In the genomic region with DNA sequence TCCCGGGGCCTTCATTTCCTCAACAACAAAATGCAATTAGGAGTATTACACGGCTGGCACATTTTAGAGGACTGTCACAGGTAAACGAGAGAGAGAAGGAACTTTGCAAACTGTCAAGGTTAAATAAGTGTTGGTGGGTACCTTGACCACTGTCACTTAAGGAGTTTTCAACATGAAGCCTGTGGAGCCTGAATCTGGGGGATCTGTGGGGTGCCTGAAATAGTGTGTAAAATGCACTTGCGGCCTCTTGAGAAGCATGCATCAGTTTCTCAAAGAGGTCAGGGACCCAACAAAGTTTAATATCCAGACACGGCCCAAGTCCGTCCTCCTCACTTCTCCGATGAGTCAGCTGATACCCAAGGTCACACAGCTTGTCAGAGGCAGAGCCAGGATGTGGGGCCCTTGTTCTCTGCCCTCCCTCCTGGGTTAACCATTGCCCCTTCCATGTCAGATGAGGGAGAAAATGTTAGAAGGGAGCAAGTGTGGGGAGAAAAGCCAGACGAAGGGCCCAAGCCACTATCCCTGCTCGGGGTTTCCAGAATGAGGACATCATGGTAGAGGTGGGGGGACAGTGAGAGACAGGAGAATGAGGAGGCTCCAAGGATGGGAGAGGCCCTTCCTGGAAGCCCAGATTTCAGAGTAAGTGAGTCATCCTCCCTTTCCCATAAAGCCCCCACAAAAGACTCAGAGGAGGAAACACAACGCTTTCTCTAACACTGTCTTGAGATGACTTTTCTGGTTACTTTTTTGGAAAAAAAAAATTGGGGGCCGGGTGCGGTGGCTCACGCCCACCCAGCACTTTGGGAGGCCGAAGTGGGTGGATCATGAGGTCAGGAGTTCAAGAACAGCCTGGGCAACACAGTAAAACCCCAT, we compare ENCODE assay signal across 1 cellular context.
TF ChIP-seq lines count a peak whose summit lies in the region.

No MANE protein-coding gene starts in this region.

TF ChIP-seq in HepG2, 621 proteins besides CTCF, POLR2A, EP300 and RAD21 (continued from another document and continues in another):
- TF ChIP-seq, protein P1, sequence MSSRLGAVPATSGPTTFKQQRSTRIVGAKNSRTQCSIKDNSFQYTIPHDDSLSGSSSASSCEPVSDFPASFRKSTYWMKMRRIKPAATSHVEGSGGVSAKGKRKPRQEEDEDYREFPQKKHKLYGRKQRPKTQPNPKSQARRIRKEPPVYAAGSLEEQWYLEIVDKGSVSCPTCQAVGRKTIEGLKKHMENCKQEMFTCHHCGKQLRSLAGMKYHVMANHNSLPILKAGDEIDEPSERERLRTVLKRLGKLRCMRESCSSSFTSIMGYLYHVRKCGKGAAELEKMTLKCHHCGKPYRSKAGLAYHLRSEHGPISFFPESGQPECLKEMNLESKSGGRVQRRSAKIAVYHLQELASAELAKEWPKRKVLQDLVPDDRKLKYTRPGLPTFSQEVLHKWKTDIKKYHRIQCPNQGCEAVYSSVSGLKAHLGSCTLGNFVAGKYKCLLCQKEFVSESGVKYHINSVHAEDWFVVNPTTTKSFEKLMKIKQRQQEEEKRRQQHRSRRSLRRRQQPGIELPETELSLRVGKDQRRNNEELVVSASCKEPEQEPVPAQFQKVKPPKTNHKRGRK (CRISPR knock-in tag; IDR thresholded peaks at IDR 0.05): no peak
- TF ChIP-seq KLF13 (CRISPR knock-in tag; IDR thresholded peaks at IDR 0.05): no peak
- no peak for TF ChIP-seq ZNF761 (CRISPR knock-in tag; conservative IDR thresholded peaks at IDR 0.05)
- TF ChIP-seq STAG1 (CRISPR knock-in tag; IDR thresholded peaks at IDR 0.05): no peak
- TF ChIP-seq ZNF644 (CRISPR knock-in tag; IDR thresholded peaks at IDR 0.05; ENCODE audit: low read depth): peak; percentile 53; the same call in 1 of the 2 replicates
- TF ChIP-seq ZNF670 (CRISPR knock-in tag; IDR thresholded peaks at IDR 0.05; ENCODE audit: borderline replicate concordance): peak; percentile 22; the same call in 1 of the 2 replicates
- no peak for TF ChIP-seq ZSCAN30 (CRISPR knock-in tag; IDR thresholded peaks at IDR 0.05)
- TF ChIP-seq, protein P2, sequence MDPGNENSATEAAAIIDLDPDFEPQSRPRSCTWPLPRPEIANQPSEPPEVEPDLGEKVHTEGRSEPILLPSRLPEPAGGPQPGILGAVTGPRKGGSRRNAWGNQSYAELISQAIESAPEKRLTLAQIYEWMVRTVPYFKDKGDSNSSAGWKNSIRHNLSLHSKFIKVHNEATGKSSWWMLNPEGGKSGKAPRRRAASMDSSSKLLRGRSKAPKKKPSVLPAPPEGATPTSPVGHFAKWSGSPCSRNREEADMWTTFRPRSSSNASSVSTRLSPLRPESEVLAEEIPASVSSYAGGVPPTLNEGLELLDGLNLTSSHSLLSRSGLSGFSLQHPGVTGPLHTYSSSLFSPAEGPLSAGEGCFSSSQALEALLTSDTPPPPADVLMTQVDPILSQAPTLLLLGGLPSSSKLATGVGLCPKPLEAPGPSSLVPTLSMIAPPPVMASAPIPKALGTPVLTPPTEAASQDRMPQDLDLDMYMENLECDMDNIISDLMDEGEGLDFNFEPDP (CRISPR knock-in tag; conservative IDR thresholded peaks at IDR 0.05): no peak
- TF ChIP-seq, protein P3, sequence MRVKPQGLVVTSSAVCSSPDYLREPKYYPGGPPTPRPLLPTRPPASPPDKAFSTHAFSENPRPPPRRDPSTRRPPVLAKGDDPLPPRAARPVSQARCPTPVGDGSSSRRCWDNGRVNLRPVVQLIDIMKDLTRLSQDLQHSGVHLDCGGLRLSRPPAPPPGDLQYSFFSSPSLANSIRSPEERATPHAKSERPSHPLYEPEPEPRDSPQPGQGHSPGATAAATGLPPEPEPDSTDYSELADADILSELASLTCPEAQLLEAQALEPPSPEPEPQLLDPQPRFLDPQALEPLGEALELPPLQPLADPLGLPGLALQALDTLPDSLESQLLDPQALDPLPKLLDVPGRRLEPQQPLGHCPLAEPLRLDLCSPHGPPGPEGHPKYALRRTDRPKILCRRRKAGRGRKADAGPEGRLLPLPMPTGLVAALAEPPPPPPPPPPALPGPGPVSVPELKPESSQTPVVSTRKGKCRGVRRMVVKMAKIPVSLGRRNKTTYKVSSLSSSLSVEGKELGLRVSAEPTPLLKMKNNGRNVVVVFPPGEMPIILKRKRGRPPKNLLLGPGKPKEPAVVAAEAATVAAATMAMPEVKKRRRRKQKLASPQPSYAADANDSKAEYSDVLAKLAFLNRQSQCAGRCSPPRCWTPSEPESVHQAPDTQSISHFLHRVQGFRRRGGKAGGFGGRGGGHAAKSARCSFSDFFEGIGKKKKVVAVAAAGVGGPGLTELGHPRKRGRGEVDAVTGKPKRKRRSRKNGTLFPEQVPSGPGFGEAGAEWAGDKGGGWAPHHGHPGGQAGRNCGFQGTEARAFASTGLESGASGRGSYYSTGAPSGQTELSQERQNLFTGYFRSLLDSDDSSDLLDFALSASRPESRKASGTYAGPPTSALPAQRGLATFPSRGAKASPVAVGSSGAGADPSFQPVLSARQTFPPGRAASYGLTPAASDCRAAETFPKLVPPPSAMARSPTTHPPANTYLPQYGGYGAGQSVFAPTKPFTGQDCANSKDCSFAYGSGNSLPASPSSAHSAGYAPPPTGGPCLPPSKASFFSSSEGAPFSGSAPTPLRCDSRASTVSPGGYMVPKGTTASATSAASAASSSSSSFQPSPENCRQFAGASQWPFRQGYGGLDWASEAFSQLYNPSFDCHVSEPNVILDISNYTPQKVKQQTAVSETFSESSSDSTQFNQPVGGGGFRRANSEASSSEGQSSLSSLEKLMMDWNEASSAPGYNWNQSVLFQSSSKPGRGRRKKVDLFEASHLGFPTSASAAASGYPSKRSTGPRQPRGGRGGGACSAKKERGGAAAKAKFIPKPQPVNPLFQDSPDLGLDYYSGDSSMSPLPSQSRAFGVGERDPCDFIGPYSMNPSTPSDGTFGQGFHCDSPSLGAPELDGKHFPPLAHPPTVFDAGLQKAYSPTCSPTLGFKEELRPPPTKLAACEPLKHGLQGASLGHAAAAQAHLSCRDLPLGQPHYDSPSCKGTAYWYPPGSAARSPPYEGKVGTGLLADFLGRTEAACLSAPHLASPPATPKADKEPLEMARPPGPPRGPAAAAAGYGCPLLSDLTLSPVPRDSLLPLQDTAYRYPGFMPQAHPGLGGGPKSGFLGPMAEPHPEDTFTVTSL (CRISPR knock-in tag; IDR thresholded peaks at IDR 0.05; ENCODE audit: borderline replicate concordance): no peak
- TF ChIP-seq, protein P4, sequence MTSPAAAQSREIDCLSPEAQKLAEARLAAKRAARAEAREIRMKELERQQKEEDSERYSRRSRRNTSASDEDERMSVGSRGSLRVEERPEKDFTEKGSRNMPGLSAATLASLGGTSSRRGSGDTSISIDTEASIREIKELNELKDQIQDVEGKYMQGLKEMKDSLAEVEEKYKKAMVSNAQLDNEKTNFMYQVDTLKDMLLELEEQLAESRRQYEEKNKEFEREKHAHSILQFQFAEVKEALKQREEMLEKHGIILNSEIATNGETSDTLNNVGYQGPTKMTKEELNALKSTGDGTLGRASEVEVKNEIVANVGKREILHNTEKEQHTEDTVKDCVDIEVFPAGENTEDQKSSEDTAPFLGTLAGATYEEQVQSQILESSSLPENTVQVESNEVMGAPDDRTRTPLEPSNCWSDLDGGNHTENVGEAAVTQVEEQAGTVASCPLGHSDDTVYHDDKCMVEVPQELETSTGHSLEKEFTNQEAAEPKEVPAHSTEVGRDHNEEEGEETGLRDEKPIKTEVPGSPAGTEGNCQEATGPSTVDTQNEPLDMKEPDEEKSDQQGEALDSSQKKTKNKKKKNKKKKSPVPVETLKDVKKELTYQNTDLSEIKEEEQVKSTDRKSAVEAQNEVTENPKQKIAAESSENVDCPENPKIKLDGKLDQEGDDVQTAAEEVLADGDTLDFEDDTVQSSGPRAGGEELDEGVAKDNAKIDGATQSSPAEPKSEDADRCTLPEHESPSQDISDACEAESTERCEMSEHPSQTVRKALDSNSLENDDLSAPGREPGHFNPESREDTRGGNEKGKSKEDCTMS (CRISPR knock-in tag; conservative IDR thresholded peaks at IDR 0.05): no peak
- no peak for TF ChIP-seq ZNF383 (CRISPR knock-in tag; IDR thresholded peaks at IDR 0.05; ENCODE audit: borderline replicate concordance)
- TF ChIP-seq CEBPG (CRISPR knock-in tag; IDR thresholded peaks at IDR 0.05): no peak
- peak; percentile 31; the same call in 1 of the 2 replicates for TF ChIP-seq MAFF (IDR thresholded peaks at IDR 0.05; ENCODE audit: low read depth, low read length)
- TF ChIP-seq ZNF33B (CRISPR knock-in tag; IDR thresholded peaks at IDR 0.05): no peak; the same call in 1 of the 2 replicates
- TF ChIP-seq ZNF678 (CRISPR knock-in tag; IDR thresholded peaks at IDR 0.05): no peak
- TF ChIP-seq, protein P5, sequence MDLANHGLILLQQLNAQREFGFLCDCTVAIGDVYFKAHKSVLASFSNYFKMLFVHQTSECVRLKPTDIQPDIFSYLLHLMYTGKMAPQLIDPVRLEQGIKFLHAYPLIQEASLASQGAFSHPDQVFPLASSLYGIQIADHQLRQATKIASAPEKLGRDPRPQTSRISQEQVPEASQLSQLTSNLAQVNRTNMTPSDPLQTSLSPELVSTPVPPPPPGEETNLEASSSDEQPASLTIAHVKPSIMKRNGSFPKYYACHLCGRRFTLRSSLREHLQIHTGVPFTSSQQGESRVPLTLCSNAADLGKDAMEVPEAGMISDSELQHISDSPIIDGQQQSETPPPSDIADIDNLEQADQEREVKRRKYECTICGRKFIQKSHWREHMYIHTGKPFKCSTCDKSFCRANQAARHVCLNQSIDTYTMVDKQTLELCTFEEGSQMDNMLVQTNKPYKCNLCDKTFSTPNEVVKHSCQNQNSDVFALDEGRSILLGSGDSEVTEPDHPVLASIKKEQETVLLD (CRISPR knock-in tag; IDR thresholded peaks at IDR 0.05; ENCODE audit: low read depth): no peak
- no peak for TF ChIP-seq CENPX (CRISPR knock-in tag; IDR thresholded peaks at IDR 0.05)
- TF ChIP-seq, protein P6, sequence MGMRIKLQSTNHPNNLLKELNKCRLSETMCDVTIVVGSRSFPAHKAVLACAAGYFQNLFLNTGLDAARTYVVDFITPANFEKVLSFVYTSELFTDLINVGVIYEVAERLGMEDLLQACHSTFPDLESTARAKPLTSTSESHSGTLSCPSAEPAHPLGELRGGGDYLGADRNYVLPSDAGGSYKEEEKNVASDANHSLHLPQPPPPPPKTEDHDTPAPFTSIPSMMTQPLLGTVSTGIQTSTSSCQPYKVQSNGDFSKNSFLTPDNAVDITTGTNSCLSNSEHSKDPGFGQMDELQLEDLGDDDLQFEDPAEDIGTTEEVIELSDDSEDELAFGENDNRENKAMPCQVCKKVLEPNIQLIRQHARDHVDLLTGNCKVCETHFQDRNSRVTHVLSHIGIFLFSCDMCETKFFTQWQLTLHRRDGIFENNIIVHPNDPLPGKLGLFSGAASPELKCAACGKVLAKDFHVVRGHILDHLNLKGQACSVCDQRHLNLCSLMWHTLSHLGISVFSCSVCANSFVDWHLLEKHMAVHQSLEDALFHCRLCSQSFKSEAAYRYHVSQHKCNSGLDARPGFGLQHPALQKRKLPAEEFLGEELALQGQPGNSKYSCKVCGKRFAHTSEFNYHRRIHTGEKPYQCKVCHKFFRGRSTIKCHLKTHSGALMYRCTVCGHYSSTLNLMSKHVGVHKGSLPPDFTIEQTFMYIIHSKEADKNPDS (CRISPR knock-in tag; IDR thresholded peaks at IDR 0.05): no peak
- TF ChIP-seq, protein P7, sequence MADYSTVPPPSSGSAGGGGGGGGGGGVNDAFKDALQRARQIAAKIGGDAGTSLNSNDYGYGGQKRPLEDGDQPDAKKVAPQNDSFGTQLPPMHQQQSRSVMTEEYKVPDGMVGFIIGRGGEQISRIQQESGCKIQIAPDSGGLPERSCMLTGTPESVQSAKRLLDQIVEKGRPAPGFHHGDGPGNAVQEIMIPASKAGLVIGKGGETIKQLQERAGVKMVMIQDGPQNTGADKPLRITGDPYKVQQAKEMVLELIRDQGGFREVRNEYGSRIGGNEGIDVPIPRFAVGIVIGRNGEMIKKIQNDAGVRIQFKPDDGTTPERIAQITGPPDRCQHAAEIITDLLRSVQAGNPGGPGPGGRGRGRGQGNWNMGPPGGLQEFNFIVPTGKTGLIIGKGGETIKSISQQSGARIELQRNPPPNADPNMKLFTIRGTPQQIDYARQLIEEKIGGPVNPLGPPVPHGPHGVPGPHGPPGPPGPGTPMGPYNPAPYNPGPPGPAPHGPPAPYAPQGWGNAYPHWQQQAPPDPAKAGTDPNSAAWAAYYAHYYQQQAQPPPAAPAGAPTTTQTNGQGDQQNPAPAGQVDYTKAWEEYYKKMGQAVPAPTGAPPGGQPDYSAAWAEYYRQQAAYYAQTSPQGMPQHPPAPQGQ (CRISPR knock-in tag; IDR thresholded peaks at IDR 0.05; ENCODE audit: borderline replicate concordance): 0 out of 2 replicates have a peak, but pooled peaks have one; percentile 75
- no peak for TF ChIP-seq ZNF530 (CRISPR knock-in tag; IDR thresholded peaks at IDR 0.05; ENCODE audit: low read depth)
- TF ChIP-seq KLF16 (CRISPR knock-in tag; IDR thresholded peaks at IDR 0.05): no peak
- no peak for TF ChIP-seq ZNF777 (CRISPR knock-in tag; IDR thresholded peaks at IDR 0.05)
- TF ChIP-seq, protein P8, sequence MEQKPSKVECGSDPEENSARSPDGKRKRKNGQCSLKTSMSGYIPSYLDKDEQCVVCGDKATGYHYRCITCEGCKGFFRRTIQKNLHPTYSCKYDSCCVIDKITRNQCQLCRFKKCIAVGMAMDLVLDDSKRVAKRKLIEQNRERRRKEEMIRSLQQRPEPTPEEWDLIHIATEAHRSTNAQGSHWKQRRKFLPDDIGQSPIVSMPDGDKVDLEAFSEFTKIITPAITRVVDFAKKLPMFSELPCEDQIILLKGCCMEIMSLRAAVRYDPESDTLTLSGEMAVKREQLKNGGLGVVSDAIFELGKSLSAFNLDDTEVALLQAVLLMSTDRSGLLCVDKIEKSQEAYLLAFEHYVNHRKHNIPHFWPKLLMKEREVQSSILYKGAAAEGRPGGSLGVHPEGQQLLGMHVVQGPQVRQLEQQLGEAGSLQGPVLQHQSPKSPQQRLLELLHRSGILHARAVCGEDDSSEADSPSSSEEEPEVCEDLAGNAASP (CRISPR knock-in tag; IDR thresholded peaks at IDR 0.05; ENCODE audit: borderline replicate concordance): no peak
- TF ChIP-seq ESRRA (CRISPR knock-in tag; IDR thresholded peaks at IDR 0.05; ENCODE audit: low read depth): peak; percentile 56; the same call in 1 of the 2 replicates
- TF ChIP-seq, protein P9, sequence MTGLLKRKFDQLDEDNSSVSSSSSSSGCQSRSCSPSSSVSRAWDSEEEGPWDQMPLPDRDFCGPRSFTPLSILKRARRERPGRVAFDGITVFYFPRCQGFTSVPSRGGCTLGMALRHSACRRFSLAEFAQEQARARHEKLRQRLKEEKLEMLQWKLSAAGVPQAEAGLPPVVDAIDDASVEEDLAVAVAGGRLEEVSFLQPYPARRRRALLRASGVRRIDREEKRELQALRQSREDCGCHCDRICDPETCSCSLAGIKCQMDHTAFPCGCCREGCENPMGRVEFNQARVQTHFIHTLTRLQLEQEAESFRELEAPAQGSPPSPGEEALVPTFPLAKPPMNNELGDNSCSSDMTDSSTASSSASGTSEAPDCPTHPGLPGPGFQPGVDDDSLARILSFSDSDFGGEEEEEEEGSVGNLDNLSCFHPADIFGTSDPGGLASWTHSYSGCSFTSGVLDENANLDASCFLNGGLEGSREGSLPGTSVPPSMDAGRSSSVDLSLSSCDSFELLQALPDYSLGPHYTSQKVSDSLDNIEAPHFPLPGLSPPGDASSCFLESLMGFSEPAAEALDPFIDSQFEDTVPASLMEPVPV (CRISPR knock-in tag; IDR thresholded peaks at IDR 0.05): no peak
- 0 out of 2 replicates have a peak, but pooled peaks have one; percentile 25 for TF ChIP-seq ZNF547 (CRISPR knock-in tag; IDR thresholded peaks at IDR 0.05)
- TF ChIP-seq ZEB1 (IDR thresholded peaks at IDR 0.05; ENCODE audit: insufficient replicate concordance, low read depth): no peak
- TF ChIP-seq TOPORS (CRISPR knock-in tag; IDR thresholded peaks at IDR 0.05): no peak
- TF ChIP-seq NPAS2 (CRISPR knock-in tag; IDR thresholded peaks at IDR 0.05; ENCODE audit: borderline replicate concordance): no peak
